ENCODE assay signal across 9 cellular contexts in genomic region chr6:166640342-166641043, GRCh38. TPM values are rescaled to one million over a fixed set of nuclear protein-coding genes. Genes with fewer than 3 reads are reported as not detected.
A peak's percentile ranks its signal among the peaks of the same experiment; 100 is the strongest.
DNase-seq lines count a peak whose midpoint lies in the region; ATAC-seq and TF ChIP-seq lines count a peak whose summit lies in the region.
"Had no signal": no experiment of that assay in that cellular context is flagged by ENCODE, and none has a peak within 500 bp of the region (broad histone marks: within the 10 kb centered on the region; RNA-seq: fewer than 3 reads in every experiment).

No MANE protein-coding gene starts in this region.

- H3K27me3 ChIP-seq in body of pancreas (no peaks in the 10 kb centered on the region), aorta (ENCODE audit: control insufficient read depth in 1 of 2, insufficient read depth in 2 of 2, low read length in 1 of 2) (no peaks in the 10 kb centered on the region), Peyer's patch (no peaks in the 10 kb centered on the region)

- TF ChIP-seq CTCF in body of pancreas (IDR thresholded peaks at IDR 0.05) (no peak), Peyer's patch (IDR thresholded peaks at IDR 0.05) (no peak)

- H3K4me3 ChIP-seq in body of pancreas: no peak overlapping the region
- H3K4me3 ChIP-seq in aorta (ENCODE audit: low read length in 2 of 2): no peak overlapping the region
- H3K4me3 ChIP-seq in Peyer's patch: no peak overlapping the region

- DNase-seq in Right ventricle myocardium inferior (ENCODE audit: missing footprints) (no peak), cardiac septum (ENCODE audit: low spot score) (no peak), body of pancreas (peak in 1 of 4 donors; percentile 31), left colon (no peak), aorta (no peak), Peyer's patch (no peak), NAMALWA (ENCODE audit: low spot score) (no peak)

- intact Hi-C loops in Right ventricle myocardium inferior (cut with DNase I) (no loop called here), cardiac septum (cut with DNase I) (no loop called here), body of pancreas (cut with DNase I) (no loop called here), left colon (cut with DNase I, micrococcal nuclease) (no loop called here), aorta (cut with DNase I) (no loop called here)

- 20 to 28% methylated on average over 19 of the region's 19 CpGs for WGBS in body of pancreas, 2 donors
- 42 to 47% methylated on average over 18 to 19 of the region's 19 CpGs for WGBS in aorta, 2 donors

- H3K36me3 ChIP-seq in body of pancreas (replicated peaks in 1 of 2; ENCODE audit: insufficient read depth in 1 of 2, low read depth in 2 of 2) (no peaks in the 10 kb centered on the region), aorta (ENCODE audit: control insufficient read depth in 1 of 2, insufficient read depth in 2 of 2, low read length in 1 of 2) (no peaks in the 10 kb centered on the region), Peyer's patch (no peaks in the 10 kb centered on the region)

- H3K4me1 ChIP-seq in body of pancreas: no peaks in the 10 kb centered on the region
- H3K4me1 ChIP-seq in aorta (ENCODE audit: control insufficient read depth in 1 of 2, insufficient read depth in 2 of 2, low read length in 2 of 2): no peaks in the 10 kb centered on the region
- no peaks in the 10 kb centered on the region for H3K4me1 ChIP-seq in Peyer's patch

- TF ChIP-seq POLR2A in body of pancreas (IDR thresholded peaks at IDR 0.05) (no peak), Peyer's patch (IDR thresholded peaks at IDR 0.05) (no peak)

- ATAC-seq in Right ventricle myocardium inferior (peak; percentile 72), body of pancreas (peak; percentile 72), left colon (peak; percentile 58), aorta (ENCODE audit: low FRiP score) (peak; percentile 53), HG03457 (IDR thresholded peaks at IDR 0.05; ENCODE audit: unreplicated experiment) (no peak)

- H3K9me3 ChIP-seq in body of pancreas (peaks cover 0 to 4% (median 0%) of the 10 kb centered on the region in 3 donors), aorta (ENCODE audit: control insufficient read depth, low read length) (peaks cover 4% of the 10 kb centered on the region), Peyer's patch (no peaks in the 10 kb centered on the region)

- H3K27ac ChIP-seq in body of pancreas: peak overlapping the region in 1 of 4 donors; percentile 12
- no peak overlapping the region for H3K27ac ChIP-seq in aorta (ENCODE audit: low read depth in 1 of 2, low read length in 2 of 2)
- no peak overlapping the region for H3K27ac ChIP-seq in Peyer's patch
- H3K27ac ChIP-seq: KMS-11 had no signal

RNA-seq across cellular contexts. Expression of gene RPS6KA2, which starts 13.4 kb away (rescaled TPM):
- total RNA-seq in Right ventricle myocardium inferior (55.5 TPM), cardiac septum (103 TPM), body of pancreas (10 to 100 TPM; 24.4 to 53.7 TPM), left colon (10 to 100 TPM; 11.5 to 13.3 TPM), aorta (10 to 100 TPM; 43.2 to 52.7 TPM), Peyer's patch (100 to 1,000 TPM in 1 of 4 donors, 10 to 100 TPM in 3; 12.1 to 116 (median 26.4) TPM)
- 10 to 100 TPM; 24.5 to 31.3 TPM for polyA plus RNA-seq in aorta

RNA-seq across cellular contexts. Expression of gene RAMACL, which starts 54.0 kb away (rescaled TPM):
- total RNA-seq in Right ventricle myocardium inferior (0.43 TPM), cardiac septum (1.4 TPM), body of pancreas (10 to 100 TPM in 1 of 2 donors, under 1 TPM in 1; 0.99 to 10.9 TPM), left colon (1 to 10 TPM in 1 of 2 donors, under 1 TPM in 1; 0.81 to 1.1 TPM), aorta (1 to 10 TPM; 2.4 to 6.4 TPM), Peyer's patch (1 to 10 TPM in 3 of 4 donors, not detected in 1; 1.1 to 1.5 (median 1.1) TPM)
- under 1 TPM in 1 of 2 donors, not detected in 1; 0.41 TPM for polyA plus RNA-seq in aorta
